18 cellular contexts compared by ENCODE assay signal in the genomic region with DNA sequence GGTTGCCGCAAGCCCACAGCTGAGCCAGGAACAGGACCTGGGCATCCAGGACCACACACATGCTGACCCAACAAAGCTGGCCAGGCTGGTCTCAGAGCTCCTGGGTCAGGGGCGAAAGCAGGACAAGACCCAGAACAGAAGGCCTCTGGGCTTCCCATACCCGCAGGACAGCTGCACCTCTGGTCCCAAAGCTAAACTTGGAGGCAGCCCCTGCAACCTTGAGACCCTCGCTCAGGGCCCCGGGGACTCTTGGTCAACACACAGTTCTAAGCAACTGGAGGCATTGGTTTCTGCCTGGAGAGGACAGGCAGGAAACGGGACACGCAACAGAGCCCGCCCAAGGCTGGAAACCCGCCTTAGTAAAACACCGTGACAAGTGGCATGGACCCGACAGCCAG. TPM values are rescaled to one million over a fixed set of nuclear protein-coding genes. Genes with fewer than 3 reads are reported as not detected.
DNase-seq lines count a peak whose midpoint lies in the region; ATAC-seq and TF ChIP-seq lines count a peak whose summit lies in the region.
"Had no signal": no experiment of that assay in that cellular context is flagged by ENCODE, and none has a peak within 500 bp of the region (broad histone marks: within the 10 kb centered on the region; RNA-seq: fewer than 3 reads in every experiment).

No MANE protein-coding gene starts in this region.

- BruUV-seq in Panc1 (replicated peaks; lab: Mats Ljungman, UMichigan): no TSS peak

- H3K27me3 ChIP-seq in BLaER1 (peaks cover 47% of the 10 kb centered on the region), Panc1 (ENCODE audit: control insufficient read depth, insufficient read depth, low read length) (no peaks in the 10 kb centered on the region), neuronal stem cell (ENCODE audit: control insufficient read depth in 3 of 3, insufficient read depth in 3 of 3, low read depth in 1 of 3, low read length in 3 of 3) (peaks cover 0 to 26% (median 17%) of the 10 kb centered on the region in 3 experiments)

- H3K4ac ChIP-seq in neuronal stem cell (ENCODE audit: low read length): no peak overlapping the region

- H3K4me3 ChIP-seq in BLaER1 (no peak overlapping the region), Panc1 (ENCODE audit: low read depth in 2 of 2, low read length in 2 of 2) (no peak overlapping the region), neuronal stem cell (ENCODE audit: low read length in 2 of 2) (no peak overlapping the region)
- H3K4me3 ChIP-seq: GM23338 had no signal

- TF ChIP-seq CTCF in Panc1 (IDR thresholded peaks at IDR 0.05): no peak

- no peak overlapping the region for H4K8ac ChIP-seq in neuronal stem cell (ENCODE audit: low read depth, low read length)

- no peaks in the 10 kb centered on the region for H3K36me3 ChIP-seq in BLaER1
- no peaks in the 10 kb centered on the region for H3K36me3 ChIP-seq in Panc1 (ENCODE audit: control insufficient read depth, insufficient read depth, low read length)
- H3K36me3 ChIP-seq in neuronal stem cell (replicated peaks in 1 of 2; ENCODE audit: control insufficient read depth in 2 of 2, insufficient read depth in 2 of 2, low read length in 2 of 2): no peaks in the 10 kb centered on the region

- H3K27ac ChIP-seq in BLaER1 (no peak overlapping the region), Panc1 (ENCODE audit: low read length) (peak overlapping the region; percentile 93), neuronal stem cell (replicated peaks; ENCODE audit: low read length) (no peak overlapping the region)

- peak overlapping the region; percentile 93 for H2BK12ac ChIP-seq in neuronal stem cell (ENCODE audit: low read length)

- H2BK120ac ChIP-seq in neuronal stem cell (ENCODE audit: low read depth, low read length): peak overlapping the region; percentile 34

- ATAC-seq in Panc1 (no peak), HG03460 (IDR thresholded peaks at IDR 0.05; ENCODE audit: unreplicated experiment) (no peak), HG02852 (IDR thresholded peaks at IDR 0.05; ENCODE audit: unreplicated experiment) (no peak)

- peak overlapping the region; percentile 100 for H2AK5ac ChIP-seq in neuronal stem cell (ENCODE audit: low read depth, low read length)

- WGBS in neuronal stem cell (ENCODE audit: extremely low coverage in 2 of 2, insufficient read length in 2 of 2, insufficient replicate concordance in 1 of 2), 2 donors: no CpG with 5 or more reads among the region's 11 CpGs

- peak overlapping the region; percentile 96 for H3K18ac ChIP-seq in neuronal stem cell (ENCODE audit: low read length)

- peak overlapping the region; percentile 97 for H2BK5ac ChIP-seq in neuronal stem cell (ENCODE audit: low read length)

- intact Hi-C loops in Panc1 (cut with micrococcal nuclease; ENCODE audit: unreplicated experiment): loop anchor here (5.0 kb wide), 1 partner anchor 48 kb away; no protein-coding TSS in a partner anchor

- CTCF ChIA-PET in Panc1 (lab: Charles Lee): interaction anchor here (0.5 to 0.7 kb wide), 2 partner anchors 17 to 106 kb away, joined by 9 to 14 read pairs; no protein-coding TSS in a partner anchor

- POLR2A ChIA-PET in Panc1 (lab: Charles Lee): no interaction called here

- in situ Hi-C loops in Panc1 (cut with HindIII; ENCODE audit: low pct_unique_long_range_greater_than_20kb, low sequenced_read_pairs): no loop called here

- H2AFZ ChIP-seq in neuronal stem cell (ENCODE audit: low read length): no peak overlapping the region
- H2AFZ ChIP-seq: GM23338 had no signal

- H3K9ac ChIP-seq in BLaER1 (no peak overlapping the region), neuronal stem cell (ENCODE audit: low read depth, low read length, poor library complexity) (no peak overlapping the region)

- peak overlapping the region; percentile 99 for H2BK15ac ChIP-seq in neuronal stem cell (ENCODE audit: low read length)

- H3K14ac ChIP-seq in neuronal stem cell (ENCODE audit: low read length): no peak overlapping the region

- H3K23ac ChIP-seq in neuronal stem cell (ENCODE audit: low read depth, low read length, poor library complexity): no peak overlapping the region

- peak overlapping the region; percentile 64 for H4K91ac ChIP-seq in neuronal stem cell (ENCODE audit: low read depth, low read length, poor library complexity)

- no peaks in the 10 kb centered on the region for H3K9me3 ChIP-seq in BLaER1
- H3K9me3 ChIP-seq in Panc1 (ENCODE audit: control insufficient read depth, insufficient read depth, low read depth, low read length): no peaks in the 10 kb centered on the region
- peaks cover 0 to 2% of the 10 kb centered on the region in 2 donors for H3K9me3 ChIP-seq in neuronal stem cell (replicated peaks in 1 of 2; ENCODE audit: control insufficient read depth in 2 of 2, insufficient read depth in 1 of 2, low read depth in 1 of 2, low read length in 2 of 2)

- no peak for DNase-seq in Panc1 (ENCODE audit: low read depth, low spot score)
- DNase-seq in neuronal stem cell (ENCODE audit: low spot score): no peak
- DNase-seq in cortex of kidney (lab: John Stamatoyannopoulos, UW): no peak
- DNase-seq: 8988T; CD4-positive, alpha-beta T cell; CD8-positive, alpha-beta memory T cell; DMS 273 treated with DMSO at 0.1 percent for 48 hours; DMS79 treated with DMSO at 0.1 percent for 48 hours; GF-D8; HCEC 1CT had no signal

- H4K20me1 ChIP-seq in BLaER1: peaks cover 75% of the 10 kb centered on the region

- H3K4me2 ChIP-seq in BLaER1 (peak overlapping the region; percentile 99), neuronal stem cell (ENCODE audit: insufficient read depth, low read length, poor library complexity, severe bottlenecking) (no peak overlapping the region)
- H3K4me2 ChIP-seq: GM23338 had no signal

- no peaks in the 10 kb centered on the region for H3K79me1 ChIP-seq in neuronal stem cell (ENCODE audit: low read depth, low read length)

- H3K4me1 ChIP-seq in BLaER1 (peaks cover 64% of the 10 kb centered on the region), Panc1 (ENCODE audit: control insufficient read depth, insufficient read depth, low read length) (peaks cover 93% of the 10 kb centered on the region), neuronal stem cell (ENCODE audit: control insufficient read depth in 2 of 2, insufficient read depth in 1 of 2, low read depth in 1 of 2, low read length in 2 of 2) (peaks cover 14 to 65% of the 10 kb centered on the region in 2 donors)

RNA-seq across cellular contexts. Expression of a gene that starts 11.4 kb away (rescaled TPM):
- 52.1 TPM for total RNA-seq in Panc1 (2021; ENCODE audit: unreplicated experiment)
- polyA plus RNA-seq in Panc1 (2012; ENCODE audit: insufficient read length): 46.4 TPM
- 8.6 TPM for polyA plus RNA-seq in neuronal stem cell (2013, experiment 1 of 2)
- polyA plus RNA-seq in neuronal stem cell (2013, experiment 2 of 2): 8.5 TPM
- total RNA-seq: A673; CD4-positive, alpha-beta T cell; CD8-positive, alpha-beta memory T cell; G401 had no signal
- polyA plus RNA-seq: BJ; CD14-positive monocyte; CD8-positive, alpha-beta memory T cell; GM23338 had no signal
